In the genomic region with DNA sequence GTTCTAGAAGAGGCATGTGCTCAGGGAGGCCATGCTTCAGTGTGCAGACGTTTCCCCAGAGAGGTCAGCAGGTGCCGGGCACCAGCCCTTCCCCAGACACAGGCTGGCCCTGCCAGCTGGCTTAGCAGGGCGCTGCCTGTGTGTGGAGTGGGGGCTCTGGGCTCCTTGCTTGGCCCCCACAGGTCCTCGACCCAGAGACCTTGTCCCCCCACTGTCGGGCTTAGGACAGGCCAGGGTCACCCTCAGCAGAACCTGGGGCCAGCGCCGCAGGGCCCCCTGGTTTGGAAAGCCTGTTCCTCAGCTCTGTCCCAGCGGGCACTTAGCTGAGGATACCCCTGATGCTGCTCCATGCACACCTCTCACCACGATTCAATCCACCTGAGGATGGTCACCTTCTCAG, we compare ENCODE assay signal across 20 cellular contexts.
"Had no signal": no experiment of that assay in that cellular context is flagged by ENCODE, and none has a peak within 500 bp of the region (broad histone marks: within the 10 kb centered on the region; RNA-seq: fewer than 3 reads in every experiment).

No MANE protein-coding gene starts in this region.

- ATAC-seq: foreskin keratinocyte, gastroesophageal sphincter, left colon, left lobe of liver, lower lobe of right lung, mucosa of descending colon had no signal

- H3K27ac ChIP-seq: colonic mucosa, esophagus muscularis mucosa, foreskin keratinocyte, gastroesophageal sphincter, hepatocyte, lower lobe of right lung had no signal

- DNase-seq: colonic mucosa; cortex of kidney; effector CD4-positive, alpha-beta T cell; effector memory CD4-positive, alpha-beta T cell; foreskin keratinocyte; heart left ventricle; hypothalamus; immature natural killer cell; islet precursor cell; kidney; kidney glomerular epithelial cell; left colon; left ventricle myocardium superior; lower lobe of right lung; mesenchymal stem cell; mucosa of descending colon had no signal

- H3K4me3 ChIP-seq: colonic mucosa, esophagus muscularis mucosa, gastroesophageal sphincter, heart left ventricle, hepatocyte, lower lobe of right lung, mucosa of descending colon had no signal

- H3K36me3 ChIP-seq: colonic mucosa, esophagus muscularis mucosa, gastroesophageal sphincter, heart left ventricle, lower lobe of right lung had no signal

- H3K27me3 ChIP-seq: colonic mucosa, foreskin keratinocyte, hepatocyte had no signal

- H3K4me1 ChIP-seq: colonic mucosa, foreskin keratinocyte, lower lobe of right lung had no signal

- H2AFZ ChIP-seq: hepatocyte had no signal

- H3K4me2 ChIP-seq: hepatocyte had no signal

- H3K9me3 ChIP-seq: colonic mucosa, esophagus muscularis mucosa, gastroesophageal sphincter, heart left ventricle, lower lobe of right lung, mucosa of descending colon had no signal
